Comparison of ENCODE assay signal across 16 cellular contexts in genomic region chr12:25764892-25765291, GRCh38.
DNase-seq lines count a peak whose midpoint lies in the region; ATAC-seq and TF ChIP-seq lines count a peak whose summit lies in the region.
"Had no signal": no experiment of that assay in that cellular context is flagged by ENCODE, and none has a peak within 500 bp of the region (broad histone marks: within the 10 kb centered on the region; RNA-seq: fewer than 3 reads in every experiment).

No MANE protein-coding gene starts in this region.

- H3K27ac ChIP-seq in left lung = no peak overlapping the region

- ATAC-seq in left lung = peak; percentile 61

- H3K36me3 ChIP-seq in left lung (no peaks in the 10 kb centered on the region), HAP-1 (replicated peaks) (no peaks in the 10 kb centered on the region)

- DNase-seq in COLO829 (ENCODE audit: low spot score) (peak; percentile 3), M059J (ENCODE audit: low read depth) (peak; percentile 26), astrocyte of the cerebellum (ENCODE audit: low read depth) (peak; percentile 5), left lung (no peak), HAP-1 (ENCODE audit: low spot score in 2 of 2) (no peak), occipital lobe (lab: John Stamatoyannopoulos, UW) (no peak), pons (ENCODE audit: low spot score) (no peak)
- DNase-seq: ACHN; CD4-positive, alpha-beta memory T cell; HCEC 1CT; MV-4-11; NCI-H1417 treated with DMSO at 0.1 percent for 48 hours; NCI-H2029; NCI-H345; NCI-H526 treated with DMSO at 0.1 percent for 48 hours; NK-92 treated with Interleukin-12 subunit alpha and Interleukin-12 subunit beta, amount 100 ng/mL, for 24 hours had no signal

- H3K4me1 ChIP-seq in left lung (no peaks in the 10 kb centered on the region), HAP-1 (no peaks in the 10 kb centered on the region)

- H3K9me3 ChIP-seq in left lung (no peaks in the 10 kb centered on the region), HAP-1 (no peaks in the 10 kb centered on the region)

- TF ChIP-seq CTCF in astrocyte of the cerebellum (IDR thresholded peaks at IDR 0.05; ENCODE audit: low read depth, low read length, missing control alignments) = no peak
- TF ChIP-seq CTCF in left lung (IDR thresholded peaks at IDR 0.05) = no peak

- intact Hi-C loops in left lung (cut with DNase I) = no loop called here

- H3K27me3 ChIP-seq in left lung (peaks cover 0 to 3% of the 10 kb centered on the region in 2 donors), HAP-1 (ENCODE audit: low read depth) (no peaks in the 10 kb centered on the region)

- H3K4me3 ChIP-seq in astrocyte of the cerebellum (ENCODE audit: low read depth, low read length) (no peak overlapping the region), left lung (no peak overlapping the region), HAP-1 (no peak overlapping the region)

- in situ Hi-C loops in astrocyte of the cerebellum (cut with HindIII; ENCODE audit: low sequenced_read_pairs) (no loop called here), HAP-1 (cut with MboI; ENCODE audit: low sequenced_read_pairs) (no loop called here)

Comparison
In these comparisons a context has a peak if more than half of its experiments do, and no peak if none do; other contexts are left out.
1. DNase-seq: peak in COLO829 (single experiment), M059J (single experiment) and astrocyte of the cerebellum (single experiment); none in left lung (0 of 2), HAP-1 (0 of 2), occipital lobe (single experiment) and pons (single experiment).